Comparison of ENCODE assay signal across 1 cellular context in genomic region chr13:27403727-27404385, GRCh38.
TF ChIP-seq lines count a peak whose summit lies in the region.

No MANE protein-coding gene starts in this region.

TF ChIP-seq in SK-N-SH treated with all-trans-retinoic acid at 6 μM for 48 hours, 23 proteins besides CTCF, POLR2A, EP300 and RAD21 (continued from another document):
- TF ChIP-seq CREB5 (CRISPR knock-in tag; IDR thresholded peaks at IDR 0.05; ENCODE audit: low read depth) (no peak), PPARA (CRISPR knock-in tag; IDR thresholded peaks at IDR 0.05; ENCODE audit: borderline replicate concordance) (no peak), SNAI2 (CRISPR knock-in tag; IDR thresholded peaks at IDR 0.05) (no peak), RARB (CRISPR knock-in tag; IDR thresholded peaks at IDR 0.05) (no peak), CSRNP3 (CRISPR knock-in tag; IDR thresholded peaks at IDR 0.05) (no peak)
